Comparison of ENCODE assay signal across 21 cellular contexts in the genomic region with DNA sequence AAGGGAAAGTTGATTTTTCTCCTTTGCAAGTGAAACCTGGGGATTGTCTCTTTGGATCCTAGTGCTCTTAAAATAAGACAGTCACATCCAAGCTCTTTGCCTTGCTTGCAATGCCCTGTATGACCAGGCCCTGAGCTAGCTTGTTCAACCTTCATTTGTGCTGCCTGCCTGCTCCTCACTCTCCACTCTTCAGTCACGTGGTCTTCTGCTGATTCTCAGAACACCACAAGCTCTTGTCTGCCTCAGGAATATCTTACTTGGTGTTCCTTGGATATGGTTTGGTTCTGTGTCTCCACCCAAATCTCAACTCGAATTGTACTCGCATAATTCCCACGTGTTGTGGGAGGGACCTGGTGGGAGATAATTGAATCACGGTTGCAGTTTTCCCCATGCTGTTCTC.
"Had no signal": no experiment of that assay in that cellular context is flagged by ENCODE, and none has a peak within 500 bp of the region (broad histone marks: within the 10 kb centered on the region; RNA-seq: fewer than 3 reads in every experiment).

No MANE protein-coding gene starts in this region.

- H3K4me3 Mint-ChIP-seq: memory B cell; natural killer cell; neural crest cell; stimulated activated effector memory CD8-positive, alpha-beta T cell treated with anti-CD3 and anti-CD28 coated beads, Interleukin-12 subunit alpha, Interleukin-12 subunit beta, amount 100 ng/mL, for 72 hours had no signal

- H3K27ac ChIP-seq: dorsolateral prefrontal cortex, gastrocnemius medialis, prostate gland, right atrium auricular region, sigmoid colon, stomach, thyroid gland, vagina had no signal

- ATAC-seq: gastrocnemius medialis; natural killer cell; stimulated activated effector memory CD8-positive, alpha-beta T cell treated with anti-CD3 and anti-CD28 coated beads, Interleukin-12 subunit alpha, Interleukin-12 subunit beta, amount 100 ng/mL, for 72 hours had no signal

- H3K36me3 ChIP-seq: gastrocnemius medialis, prostate gland, right atrium auricular region, sigmoid colon, stomach, thyroid gland, vagina had no signal

- H3K36me3 Mint-ChIP-seq: memory B cell, natural killer cell had no signal

- H3K27me3 Mint-ChIP-seq: memory B cell had no signal

- H3K4me1 Mint-ChIP-seq: memory B cell; natural killer cell; neural crest cell; stimulated activated effector memory CD8-positive, alpha-beta T cell treated with anti-CD3 and anti-CD28 coated beads, Interleukin-12 subunit alpha, Interleukin-12 subunit beta, amount 100 ng/mL, for 72 hours had no signal

- H3K9me3 Mint-ChIP-seq: neural crest cell had no signal

- FAIRE-seq: keratinocyte had no signal

- H3K27me3 ChIP-seq: dorsolateral prefrontal cortex, gastrocnemius medialis, right atrium auricular region, sigmoid colon, stomach, thyroid gland, vagina had no signal

- H3K27ac Mint-ChIP-seq: memory B cell; natural killer cell; stimulated activated effector memory CD8-positive, alpha-beta T cell treated with anti-CD3 and anti-CD28 coated beads, Interleukin-12 subunit alpha, Interleukin-12 subunit beta, amount 100 ng/mL, for 72 hours had no signal

- H3K4me3 ChIP-seq: dorsolateral prefrontal cortex, gastrocnemius medialis, lung, prostate gland, right atrium auricular region, sigmoid colon, stomach, thyroid gland, vagina had no signal

- H3K9me3 ChIP-seq: gastrocnemius medialis, thyroid gland, vagina had no signal

- H3K4me1 ChIP-seq: gastrocnemius medialis, prostate gland, right atrium auricular region, sigmoid colon, stomach, thyroid gland, vagina had no signal

- DNase-seq: dorsolateral prefrontal cortex; effector CD4-positive, alpha-beta T cell; gastrocnemius medialis; head of caudate nucleus; natural killer cell; nucleus accumbens; sigmoid colon; stimulated activated CD4-positive, alpha-beta T cell treated with anti-CD3 and anti-CD28 coated beads, Interleukin-2, amount 100 ng/mL, for 24 hours; stimulated activated CD4-positive, alpha-beta T cell treated with anti-CD3 and anti-CD28 coated beads, Interleukin-4, amount 100 ng/mL, for 24 hours; stimulated activated naive CD4-positive, alpha-beta T cell treated with Interleukin-2 at 50 U/mL for 16 hours; stomach; thyroid gland; trophoblast cell had no signal
